Comparison of ENCODE assay signal across 8 cellular contexts in the genomic region with DNA sequence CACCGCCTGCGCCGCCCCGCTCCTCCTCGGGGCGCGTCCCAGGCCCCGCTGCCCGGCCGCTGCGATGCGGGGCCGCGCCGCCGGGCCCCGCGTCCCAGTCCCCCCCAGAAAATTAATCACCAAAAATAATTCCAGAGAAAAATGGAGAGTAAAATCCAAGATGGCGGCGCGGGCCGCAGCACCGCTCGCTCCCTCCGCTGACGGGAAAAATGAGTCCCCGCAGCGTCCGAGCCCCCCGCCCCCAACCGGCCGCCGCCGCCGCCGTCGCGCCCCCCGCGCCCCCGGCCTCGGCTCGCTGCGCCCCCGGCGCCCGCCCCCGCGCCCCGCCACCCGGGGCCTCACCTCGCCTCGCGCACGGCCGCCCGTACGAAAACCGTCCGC. TPM values are rescaled to one million over a fixed set of nuclear protein-coding genes. Genes with fewer than 3 reads are reported as not detected.
DNase-seq lines count a peak whose midpoint lies in the region; ATAC-seq and TF ChIP-seq lines count a peak whose summit lies in the region.

A gene (minus strand): TSS at position 162 of the 381 bp plus-strand sequence. CDS start 23,220 bp downstream, outside the sequence.

- WGBS in heart right ventricle, 2 donors = 0 to 1% methylated on average over 21 to 59 of the region's 60 CpGs
- under 1% methylated on average over 44 of the region's 60 CpGs for WGBS in prostate gland

- CTCF ChIA-PET in HEK293 (lab: Yijun Ruan, JAX) = no interaction called here

- H3K9me3 Mint-ChIP-seq in activated naive CD8-positive, alpha-beta T cell treated with anti-CD3 and anti-CD28 coated beads for 36 hours = no peaks in the 10 kb centered on the region

- no peaks in the 10 kb centered on the region for H3K9me3 ChIP-seq in HEK293 (ENCODE audit: control insufficient read depth, insufficient read depth, low read depth, low read length)
- no peaks in the 10 kb centered on the region for H3K9me3 ChIP-seq in OCI-LY1 (ENCODE audit: low read length)
- no peaks in the 10 kb centered on the region for H3K9me3 ChIP-seq in heart right ventricle
- H3K9me3 ChIP-seq in prostate gland = no peaks in the 10 kb centered on the region

- H3K4me1 Mint-ChIP-seq in activated naive CD8-positive, alpha-beta T cell treated with anti-CD3 and anti-CD28 coated beads for 36 hours = peaks cover 46% of the 10 kb centered on the region

- H3K36me3 Mint-ChIP-seq in activated naive CD8-positive, alpha-beta T cell treated with anti-CD3 and anti-CD28 coated beads for 36 hours = no peaks in the 10 kb centered on the region

- H3K4me1 ChIP-seq in HEK293 (ENCODE audit: control insufficient read depth, insufficient read depth, low read length) = 0 out of 2 replicates have a peak, but pooled peaks cover 2% of the 10 kb centered on the region
- peaks cover 22% of the 10 kb centered on the region for H3K4me1 ChIP-seq in OCI-LY1 (ENCODE audit: insufficient read depth, low read length, severe bottlenecking)
- peaks cover 18 to 69% (median 54%) of the 10 kb centered on the region in 9 donors for H3K4me1 ChIP-seq in heart right ventricle
- peaks cover 5% of the 10 kb centered on the region for H3K4me1 ChIP-seq in prostate gland (replicated peaks)

- H3K27me3 Mint-ChIP-seq in activated naive CD8-positive, alpha-beta T cell treated with anti-CD3 and anti-CD28 coated beads for 36 hours = peaks cover 15% of the 10 kb centered on the region

- H3K9ac ChIP-seq in OCI-LY1 (ENCODE audit: low read length) = peak within 1 kb of the TSS; percentile 81

- H3K9me2 ChIP-seq in OCI-LY1 (ENCODE audit: low read depth, low read length) = no peaks in the 10 kb centered on the region

- peak within 1 kb of the TSS; percentile 82 for H3K4me3 Mint-ChIP-seq in activated naive CD8-positive, alpha-beta T cell treated with anti-CD3 and anti-CD28 coated beads for 36 hours

- ATAC-seq in heart right ventricle (no peak), GM18870 (IDR thresholded peaks at IDR 0.05; ENCODE audit: unreplicated experiment) (no peak)

- peaks cover 2% of the 10 kb centered on the region; the same call in 1 of the 2 replicates for H4K20me1 ChIP-seq in OCI-LY1 (ENCODE audit: insufficient read depth, low read length)

- H3K4me3 ChIP-seq in HEK293 (ENCODE audit: low read depth, low read length) (peak within 1 kb of the TSS; percentile 66), OCI-LY1 (ENCODE audit: low read depth, low read length, poor library complexity, severe bottlenecking) (peak within 1 kb of the TSS; percentile 74), heart right ventricle (peak within 1 kb of the TSS; percentile 68 to 97 (median 81)), prostate gland (peak within 1 kb of the TSS; percentile 66 to 92)

- H3K79me2 ChIP-seq in OCI-LY1 (ENCODE audit: insufficient read depth, low read length) = 0 out of 2 replicates have a peak, but pooled peaks cover 6% of the 10 kb centered on the region

- intact Hi-C loops in heart right ventricle (cut with DNase I) = loop anchor here in 4 of 10 donors (5.0 to 10.0 kb wide), 4 partner anchors 91 to 178 kb away; a partner anchor contains a TSS
- intact Hi-C loops in prostate gland (cut with DNase I) = no loop called here

- peak within 1 kb of the TSS; percentile 92 for H3K4me2 ChIP-seq in OCI-LY1 (ENCODE audit: low read length)

- peaks cover 4% of the 10 kb centered on the region; the same call in 1 of the 2 replicates for H3K27me3 ChIP-seq in OCI-LY1 (ENCODE audit: insufficient read depth, low read length)
- no peaks in the 10 kb centered on the region for H3K27me3 ChIP-seq in heart right ventricle
- H3K27me3 ChIP-seq in prostate gland (replicated peaks; ENCODE audit: insufficient read depth) = no peaks in the 10 kb centered on the region

- peak within 1 kb of the TSS; percentile 67; the same call in 1 of the 2 replicates for H2AFZ ChIP-seq in OCI-LY1 (ENCODE audit: low read length)

- H3K27ac ChIP-seq in HEK293 (ENCODE audit: extremely low read depth, low read depth, low read length) = peak within 1 kb of the TSS; percentile 98
- H3K27ac ChIP-seq in OCI-LY1 (ENCODE audit: low read depth, low read length, poor library complexity, severe bottlenecking) = peak within 1 kb of the TSS; percentile 72
- peak within 1 kb of the TSS; percentile 94 to 100 (median 100) for H3K27ac ChIP-seq in heart right ventricle
- H3K27ac ChIP-seq in prostate gland = peak within 1 kb of the TSS; percentile 98 to 99

- POLR2A ChIA-PET in HEK293 (lab: Yijun Ruan, JAX) = no interaction called here

- no peak for TF ChIP-seq POLR2A in prostate gland (IDR thresholded peaks at IDR 0.05)

- DNase-seq in DMS114 treated with DMSO at 0.1 percent for 48 hours (lab: John Stamatoyannopoulos, UW; ENCODE audit: unreplicated experiment) (peak; percentile 83), heart right ventricle (peak; percentile 70), prostate gland (ENCODE audit: low spot score) (no peak), NCI-H2081 treated with DMSO at 0.1 percent for 48 hours (lab: John Stamatoyannopoulos, UW) (no peak)
- no peak for DNase-seq in activated naive CD8-positive, alpha-beta T cell treated with anti-CD3 and anti-CD28 coated beads for 36 hours

- no peaks in the 10 kb centered on the region for H3K36me3 ChIP-seq in HEK293 (ENCODE audit: control insufficient read depth in 2 of 2, insufficient read depth in 1 of 2, low read length in 2 of 2)
- no peaks in the 10 kb centered on the region for H3K36me3 ChIP-seq in OCI-LY1 (ENCODE audit: insufficient read depth, low read length)
- H3K36me3 ChIP-seq in heart right ventricle = no peaks in the 10 kb centered on the region
- no peaks in the 10 kb centered on the region for H3K36me3 ChIP-seq in prostate gland

- TF ChIP-seq CTCF in HEK293 (tag by site-specific recombination; IDR thresholded peaks at IDR 0.05) (no peak), OCI-LY1 (IDR thresholded peaks at IDR 0.05; ENCODE audit: low read length) (no peak), heart right ventricle (IDR thresholded peaks at IDR 0.05) (no peak), prostate gland (IDR thresholded peaks at IDR 0.05) (no peak)

- peak within 1 kb of the TSS; percentile 76 for H3K27ac Mint-ChIP-seq in activated naive CD8-positive, alpha-beta T cell treated with anti-CD3 and anti-CD28 coated beads for 36 hours

- no peaks in the 10 kb centered on the region for H3F3A ChIP-seq in OCI-LY1 (ENCODE audit: insufficient read depth, low read length)

TF ChIP-seq in HEK293, 187 proteins besides CTCF, POLR2A, EP300 and RAD21:
- TF ChIP-seq YY1 (tag by site-specific recombination; IDR thresholded peaks at IDR 0.05) (peak; percentile 9; the same call in 1 of the 2 replicates), ZSCAN30 (tag by site-specific recombination; IDR thresholded peaks at IDR 0.05) (no peak)

RNA-seq across cellular contexts. Expression of the gene that starts here (rescaled TPM):
- total RNA-seq in activated naive CD8-positive, alpha-beta T cell treated with anti-CD3 and anti-CD28 coated beads for 36 hours = 10 to 100 TPM; 15.7 to 18.4 TPM
- total RNA-seq in heart right ventricle (10 to 100 TPM; 26.2 to 37.1 (median 30.5) TPM), prostate gland (10 to 100 TPM; 41.0 to 57.7 TPM)
- 10 to 100 TPM; 10.5 to 25.0 TPM for polyA plus RNA-seq in heart right ventricle

Comparison
In these comparisons a context has a peak if more than half of its experiments do, and no peak if none do; other contexts are left out.
1. DNase-seq: peak in DMS114 treated with DMSO at 0.1 percent for 48 hours (single experiment) and heart right ventricle (2 of 2); none in activated naive CD8-positive, alpha-beta T cell treated with anti-CD3 and anti-CD28 coated beads for 36 hours (single experiment), prostate gland (single experiment) and NCI-H2081 treated with DMSO at 0.1 percent for 48 hours (single experiment).
2. Peak in every context shown above with its lines, with median percentiles within 50 percentile points of each other: H3K27ac ChIP-seq and H3K4me3 ChIP-seq.